ENCODE assay signal across 25 cellular contexts in the genomic region with DNA sequence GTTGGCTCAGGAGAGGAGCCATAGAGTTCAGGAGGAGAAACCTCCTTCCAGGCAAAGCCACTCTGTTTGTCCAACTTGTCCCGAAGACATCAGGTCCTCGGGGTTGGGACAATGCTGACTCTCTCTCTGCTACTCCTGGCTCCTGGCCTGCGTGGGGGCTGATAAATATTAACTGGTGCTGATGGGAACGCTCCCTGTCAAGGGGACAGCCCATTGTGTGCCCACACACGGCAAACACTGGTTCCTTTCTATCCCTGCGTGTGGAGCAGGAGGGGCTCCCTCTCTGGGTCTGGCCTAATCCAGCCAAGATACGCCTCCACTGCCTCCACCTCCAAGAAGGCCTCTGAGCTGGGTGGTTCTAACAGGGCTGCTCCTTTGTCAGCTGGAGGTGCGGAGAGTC. TPM values are rescaled to one million over a fixed set of nuclear protein-coding genes. Genes with fewer than 3 reads are reported as not detected.
"Had no signal": no experiment of that assay in that cellular context is flagged by ENCODE, and none has a peak within 500 bp of the region (broad histone marks: within the 10 kb centered on the region; RNA-seq: fewer than 3 reads in every experiment).

No MANE protein-coding gene starts in this region.

- H3K27me3 Mint-ChIP-seq: central memory CD8-positive, alpha-beta T cell had no signal

- H3K27ac Mint-ChIP-seq: dendritic cell treated with granulocyte-macrophage colony-stimulating factor and Interleukin-4, amounts not matched to agents 40 ng/mL and 50 ng/mL, for 4 days; memory B cell; natural killer cell; stimulated activated naive CD8-positive, alpha-beta T cell treated with anti-CD3 and anti-CD28 coated beads, Interleukin-15, Interleukin-2, amounts not matched to agents 100 ng/mL and 50 ng/mL, for 24 hours had no signal

- H3K4me3 ChIP-seq: adrenal gland, body of pancreas, left ventricle myocardium inferior, psoas muscle, right lobe of liver, SK-N-MC, thyroid gland, uterus had no signal

- H3K27ac ChIP-seq: adrenal gland, body of pancreas, epithelial cell of prostate, left ventricle myocardium inferior, psoas muscle, right lobe of liver, SK-N-MC, thyroid gland, uterus had no signal

- H3K36me3 ChIP-seq: adrenal gland, left ventricle myocardium inferior, right lobe of liver, thyroid gland, uterus had no signal

- DNase-seq: activated CD4-positive, alpha-beta T cell treated with anti-CD3 and anti-CD28 coated beads, Interleukin-2, amount 50 U/mL, for 48 hours; activated effector memory CD4-positive, alpha-beta T cell treated with anti-CD3 and anti-CD28 coated beads, Interleukin-2, amount 50 U/mL, for 16 hours; activated T-cell treated with anti-CD3 and anti-CD28 coated beads, Interleukin-2, amount 50 U/mL, for 48 hours; adrenal gland; kidney; left ventricle myocardium inferior; natural killer cell; psoas muscle; right lobe of liver; T-helper 1 cell; T1000; thyroid gland; uterus had no signal

- H3K9me3 Mint-ChIP-seq: activated naive CD4-positive, alpha-beta T cell treated with anti-CD3 and anti-CD28 coated beads, Interleukin-2, amount 50 U/mL, for 24 hours; central memory CD8-positive, alpha-beta T cell; dendritic cell treated with granulocyte-macrophage colony-stimulating factor and Interleukin-4, amounts not matched to agents 40 ng/mL and 50 ng/mL, for 4 days; memory B cell; natural killer cell; stimulated activated naive CD8-positive, alpha-beta T cell treated with anti-CD3 and anti-CD28 coated beads, Interleukin-15, Interleukin-2, amounts not matched to agents 100 ng/mL and 50 ng/mL, for 24 hours had no signal

- H3K27me3 ChIP-seq: right lobe of liver, thyroid gland had no signal

- H3K4me3 Mint-ChIP-seq: activated naive CD4-positive, alpha-beta T cell treated with anti-CD3 and anti-CD28 coated beads, Interleukin-2, amount 50 U/mL, for 24 hours; central memory CD8-positive, alpha-beta T cell; dendritic cell treated with granulocyte-macrophage colony-stimulating factor and Interleukin-4, amounts not matched to agents 40 ng/mL and 50 ng/mL, for 4 days; memory B cell; natural killer cell; stimulated activated naive CD8-positive, alpha-beta T cell treated with anti-CD3 and anti-CD28 coated beads, Interleukin-15, Interleukin-2, amounts not matched to agents 100 ng/mL and 50 ng/mL, for 24 hours had no signal

- H3K9me3 ChIP-seq: adrenal gland, body of pancreas, left ventricle myocardium inferior, psoas muscle, right lobe of liver, thyroid gland, uterus had no signal

- ATAC-seq: body of pancreas, natural killer cell, psoas muscle, right lobe of liver had no signal

- H3K36me3 Mint-ChIP-seq: activated naive CD4-positive, alpha-beta T cell treated with anti-CD3 and anti-CD28 coated beads, Interleukin-2, amount 50 U/mL, for 24 hours; memory B cell; natural killer cell had no signal

RNA-seq across cellular contexts. Expression of a gene that starts 4.4 kb away (rescaled TPM):
- total RNA-seq: frontal cortex had no signal

RNA-seq across cellular contexts. Expression of a gene that starts 31.2 kb away (rescaled TPM):
- total RNA-seq: kidney, left ventricle myocardium inferior, mucosa of gallbladder, psoas muscle, right lobe of liver had no signal

RNA-seq across cellular contexts. Expression of a gene that starts 36.9 kb away (rescaled TPM):
- total RNA-seq: adrenal gland, fibroblast of lung, frontal cortex, kidney, left ventricle myocardium inferior, natural killer cell, omental fat pad, psoas muscle had no signal

RNA-seq across cellular contexts. Expression of a gene that starts 56.4 kb away (rescaled TPM):
- total RNA-seq: body of pancreas, fibroblast of lung, frontal cortex, left ventricle myocardium inferior, omental fat pad, psoas muscle, right lobe of liver had no signal
